In genomic region chr3:72523409-72524172, GRCh38 we compare ENCODE assay signal across 7 cellular contexts.
DNase-seq lines count a peak whose midpoint lies in the region; ATAC-seq and TF ChIP-seq lines count a peak whose summit lies in the region.

No MANE protein-coding gene starts in this region.

- no peak overlapping the region for H2BK120ac ChIP-seq in neuronal stem cell (ENCODE audit: low read depth, low read length)

- TF ChIP-seq EP300 in stomach (IDR thresholded peaks at IDR 0.05), result no peak

- ATAC-seq in GM19035 (IDR thresholded peaks at IDR 0.05; ENCODE audit: unreplicated experiment), result peak; percentile 77
- peak; percentile 85 for ATAC-seq in HG02852 (IDR thresholded peaks at IDR 0.05; ENCODE audit: unreplicated experiment)

- H3K27me3 ChIP-seq in right atrium auricular region (no peaks in the 10 kb centered on the region), neuronal stem cell (ENCODE audit: control insufficient read depth in 3 of 3, insufficient read depth in 3 of 3, low read depth in 1 of 3, low read length in 3 of 3) (peaks cover 0 to 26% (median 0%) of the 10 kb centered on the region in 3 experiments), stomach (no peaks in the 10 kb centered on the region)

- no peak overlapping the region for H4K91ac ChIP-seq in neuronal stem cell (ENCODE audit: low read depth, low read length, poor library complexity)

- no peak overlapping the region for H3K9ac ChIP-seq in neuronal stem cell (ENCODE audit: low read depth, low read length, poor library complexity)

- no peak overlapping the region for H2BK5ac ChIP-seq in neuronal stem cell (ENCODE audit: low read length)

- H3K23ac ChIP-seq in neuronal stem cell (ENCODE audit: low read depth, low read length, poor library complexity), result no peak overlapping the region

- H3K79me1 ChIP-seq in neuronal stem cell (ENCODE audit: low read depth, low read length), result no peaks in the 10 kb centered on the region

- H3K36me3 ChIP-seq in right atrium auricular region (no peaks in the 10 kb centered on the region), neuronal stem cell (replicated peaks in 1 of 2; ENCODE audit: control insufficient read depth in 2 of 2, insufficient read depth in 2 of 2, low read length in 2 of 2) (no peaks in the 10 kb centered on the region), stomach (no peaks in the 10 kb centered on the region)

- H4K8ac ChIP-seq in neuronal stem cell (ENCODE audit: low read depth, low read length), result no peak overlapping the region

- H2AK5ac ChIP-seq in neuronal stem cell (ENCODE audit: low read depth, low read length), result no peak overlapping the region

- DNase-seq in NOMO-1 treated with DMSO at 0.1 percent for 48 hours (lab: John Stamatoyannopoulos, UW; ENCODE audit: unreplicated experiment), result peak; percentile 99
- peak; percentile 60 for DNase-seq in right atrium auricular region (ENCODE audit: low spot score)
- no peak for DNase-seq in NCI-H1436 (lab: John Stamatoyannopoulos, UW)
- no peak for DNase-seq in neuronal stem cell (ENCODE audit: low spot score)
- no peak for DNase-seq in stomach

- no peak overlapping the region for H3K4me2 ChIP-seq in neuronal stem cell (ENCODE audit: insufficient read depth, low read length, poor library complexity, severe bottlenecking)

- H2AFZ ChIP-seq in neuronal stem cell (ENCODE audit: low read length), result no peak overlapping the region

- intact Hi-C loops in stomach (cut with DNase I; ENCODE audit: low total_unique reads), result no loop called here

- TF ChIP-seq POLR2A in stomach (IDR thresholded peaks at IDR 0.05), result no peak

- no peak overlapping the region for H2BK15ac ChIP-seq in neuronal stem cell (ENCODE audit: low read length)

- H3K14ac ChIP-seq in neuronal stem cell (ENCODE audit: low read length), result no peak overlapping the region

- TF ChIP-seq CTCF in right atrium auricular region (IDR thresholded peaks at IDR 0.05), result no peak
- no peak for TF ChIP-seq CTCF in stomach (IDR thresholded peaks at IDR 0.05)

- no peaks in the 10 kb centered on the region for H3K9me3 ChIP-seq in right atrium auricular region
- H3K9me3 ChIP-seq in neuronal stem cell (replicated peaks in 1 of 2; ENCODE audit: control insufficient read depth in 2 of 2, insufficient read depth in 1 of 2, low read depth in 1 of 2, low read length in 2 of 2), result no peaks in the 10 kb centered on the region
- no peaks in the 10 kb centered on the region for H3K9me3 ChIP-seq in stomach

- H3K4ac ChIP-seq in neuronal stem cell (ENCODE audit: low read length), result no peak overlapping the region

- H2BK12ac ChIP-seq in neuronal stem cell (ENCODE audit: low read length), result no peak overlapping the region

- H3K4me1 ChIP-seq in right atrium auricular region (no peaks in the 10 kb centered on the region), neuronal stem cell (ENCODE audit: control insufficient read depth in 2 of 2, insufficient read depth in 1 of 2, low read depth in 1 of 2, low read length in 2 of 2) (peaks cover 0 to 3% of the 10 kb centered on the region in 2 donors), stomach (peaks cover 0 to 21% (median 4%) of the 10 kb centered on the region in 4 donors)

- H3K4me3 ChIP-seq in right atrium auricular region, result no peak overlapping the region
- no peak overlapping the region for H3K4me3 ChIP-seq in neuronal stem cell (ENCODE audit: low read length in 2 of 2)
- no peak overlapping the region for H3K4me3 ChIP-seq in stomach

- no peak overlapping the region for H3K18ac ChIP-seq in neuronal stem cell (ENCODE audit: low read length)

- H3K27ac ChIP-seq in right atrium auricular region, result no peak overlapping the region
- H3K27ac ChIP-seq in neuronal stem cell (replicated peaks; ENCODE audit: low read length), result no peak overlapping the region
- H3K27ac ChIP-seq in stomach, result peak overlapping the region in 2 of 5 donors; percentile 52 to 69

- no CpG with 5 or more reads among the region's 9 CpGs for WGBS in neuronal stem cell (ENCODE audit: extremely low coverage in 2 of 2, insufficient read length in 2 of 2, insufficient replicate concordance in 1 of 2), 2 donors
- 26 to 46% (median 40%) methylated on average over 9 of the region's 9 CpGs for WGBS in stomach, 5 donors

Comparison
In these comparisons a context has a peak if more than half of its experiments do, and no peak if none do; other contexts are left out.
1. DNase-seq: peak in NOMO-1 treated with DMSO at 0.1 percent for 48 hours (single experiment) and right atrium auricular region (single experiment); none in NCI-H1436 (single experiment), neuronal stem cell (single experiment) and stomach (single experiment).